19 cellular contexts compared by ENCODE assay signal in genomic region chr11:50187220-50187619, GRCh38.
"Had no signal": no experiment of that assay in that cellular context is flagged by ENCODE, and none has a peak within 500 bp of the region (broad histone marks: within the 10 kb centered on the region; RNA-seq: fewer than 3 reads in every experiment).

No MANE protein-coding gene starts in this region.

- H3K27ac ChIP-seq: esophagus squamous epithelium, neutrophil had no signal

- H3K4me3 ChIP-seq: coronary artery, esophagus squamous epithelium, smooth muscle cell had no signal

- H3K27me3 ChIP-seq: esophagus squamous epithelium, neutrophil had no signal

- H3K4me2 ChIP-seq: smooth muscle cell had no signal

- H3K9me3 ChIP-seq: neutrophil had no signal

- DNase-seq: activated CD4-positive, alpha-beta T cell treated with anti-CD3 and anti-CD28 coated beads, Interleukin-2, amount 10 ng/mL, durations not matched to agents 7 days and 5 days; activated CD4-positive, CD25-positive, alpha-beta regulatory T cell; activated CD8-positive, alpha-beta memory T cell treated with anti-CD3 and anti-CD28 coated beads, Interleukin-2, amount 50 U/mL, for 48 hours; activated gamma-delta T cell; activated T-cell treated with anti-CD3 and anti-CD28 coated beads, Interleukin-2, amount 50 U/mL, for 72 hours; amniotic stem cell; central memory CD4-positive, alpha-beta T cell; effector CD8-positive, alpha-beta T cell; esophagus squamous epithelium; foreskin fibroblast; head of caudate nucleus; islet precursor cell; mesendoderm; natural killer cell; stimulated activated naive CD8-positive, alpha-beta T cell treated with anti-CD3 and anti-CD28 coated beads, Interleukin-15, Interleukin-2, amounts not matched to agents 100 U/mL and 50 U/mL, for 24 hours had no signal

- H3K36me3 ChIP-seq: esophagus squamous epithelium, neutrophil had no signal

- ATAC-seq: activated naive CD4-positive, alpha-beta T cell treated with anti-CD3 and anti-CD28 coated beads, Interleukin-2, amount 50 U/mL, for 72 hours; activated T-cell treated with anti-CD3 and anti-CD28 coated beads, Interleukin-2, amount 50 U/mL, for 72 hours; natural killer cell; stimulated activated naive CD8-positive, alpha-beta T cell treated with anti-CD3 and anti-CD28 coated beads, Interleukin-15, Interleukin-2, amounts not matched to agents 100 U/mL and 50 U/mL, for 24 hours had no signal

- H3K4me1 ChIP-seq: esophagus squamous epithelium had no signal
